ENCODE assay signal across 1 cellular context in genomic region chr7:142711196-142711595, GRCh38.
TF ChIP-seq lines count a peak whose summit lies in the region.

No MANE protein-coding gene starts in this region.

TF ChIP-seq in GM12891, 5 proteins besides CTCF, POLR2A, EP300 and RAD21:
- TF ChIP-seq PAX5 (IDR thresholded peaks at IDR 0.05; ENCODE audit: insufficient read depth, low read length, severe bottlenecking) (no peak), TAF1 (IDR thresholded peaks at IDR 0.05; ENCODE audit: low read depth, low read length) (no peak)
TF ChIP-seq in GM12891: peak in this region for 0.
